ENCODE assay signal across 16 cellular contexts in genomic region chr11:42066113-42066512, GRCh38.
DNase-seq lines count a peak whose midpoint lies in the region; ATAC-seq and TF ChIP-seq lines count a peak whose summit lies in the region.
"Had no signal": no experiment of that assay in that cellular context is flagged by ENCODE, and none has a peak within 500 bp of the region (broad histone marks: within the 10 kb centered on the region; RNA-seq: fewer than 3 reads in every experiment).

No MANE protein-coding gene starts in this region.

- no peak overlapping the region for H3K27ac Mint-ChIP-seq in stimulated activated naive CD8-positive, alpha-beta T cell treated with anti-CD3 and anti-CD28 coated beads, Interleukin-15, amount 100 ng/mL, for 72 hours
- H3K27ac Mint-ChIP-seq: activated CD8-positive, alpha-beta memory T cell treated with anti-CD3 and anti-CD28 coated beads, Interleukin-2, amount 10 ng/mL, durations not matched to agents 7 days and 5 days had no signal

- H3K4me1 Mint-ChIP-seq in stimulated activated naive CD8-positive, alpha-beta T cell treated with anti-CD3 and anti-CD28 coated beads, Interleukin-15, amount 100 ng/mL, for 72 hours = no peaks in the 10 kb centered on the region
- H3K4me1 Mint-ChIP-seq: activated CD8-positive, alpha-beta memory T cell treated with anti-CD3 and anti-CD28 coated beads, Interleukin-2, amount 10 ng/mL, durations not matched to agents 7 days and 5 days had no signal

- no peak for TF ChIP-seq CTCF in foreskin keratinocyte (conservative IDR thresholded peaks at IDR 0.05)

- H3K27ac ChIP-seq in foreskin keratinocyte = no peak overlapping the region
- H3K27ac ChIP-seq: cardiac muscle cell, gastrocnemius medialis, pancreas, stomach had no signal

- ATAC-seq in Right ventricle myocardium superior (ENCODE audit: poor library complexity) (no peak), foreskin keratinocyte (peak; percentile 79), GM18870 (IDR thresholded peaks at IDR 0.05; ENCODE audit: unreplicated experiment) (no peak)
- ATAC-seq in stimulated activated naive CD8-positive, alpha-beta T cell treated with anti-CD3 and anti-CD28 coated beads, Interleukin-15, amount 100 ng/mL, for 72 hours = no peak
- ATAC-seq: activated CD8-positive, alpha-beta memory T cell treated with anti-CD3 and anti-CD28 coated beads, Interleukin-2, amount 10 ng/mL, durations not matched to agents 7 days and 5 days; gastrocnemius medialis; pancreas had no signal

- no peaks in the 10 kb centered on the region for H3K4me1 ChIP-seq in foreskin keratinocyte
- H3K4me1 ChIP-seq: gastrocnemius medialis, pancreas, stomach had no signal

- H3K27me3 ChIP-seq in foreskin keratinocyte = no peaks in the 10 kb centered on the region
- H3K27me3 ChIP-seq: cardiac muscle cell, gastrocnemius medialis, pancreas, stomach had no signal

- no peaks in the 10 kb centered on the region for H3K27me3 Mint-ChIP-seq in stimulated activated naive CD8-positive, alpha-beta T cell treated with anti-CD3 and anti-CD28 coated beads, Interleukin-15, amount 100 ng/mL, for 72 hours
- H3K27me3 Mint-ChIP-seq: activated CD8-positive, alpha-beta memory T cell treated with anti-CD3 and anti-CD28 coated beads, Interleukin-2, amount 10 ng/mL, durations not matched to agents 7 days and 5 days had no signal

- no peak overlapping the region for H3K4me3 Mint-ChIP-seq in stimulated activated naive CD8-positive, alpha-beta T cell treated with anti-CD3 and anti-CD28 coated beads, Interleukin-15, amount 100 ng/mL, for 72 hours
- H3K4me3 Mint-ChIP-seq: activated CD8-positive, alpha-beta memory T cell treated with anti-CD3 and anti-CD28 coated beads, Interleukin-2, amount 10 ng/mL, durations not matched to agents 7 days and 5 days had no signal

- H3K9me3 Mint-ChIP-seq in stimulated activated naive CD8-positive, alpha-beta T cell treated with anti-CD3 and anti-CD28 coated beads, Interleukin-15, amount 100 ng/mL, for 72 hours = peaks cover 13 to 16% of the 10 kb centered on the region in 2 donors

- intact Hi-C loops in Right ventricle myocardium superior (cut with DNase I) (no loop called here), cardiac septum (cut with DNase I) (no loop called here)

- peak; percentile 58 for DNase-seq in Right ventricle myocardium superior
- no peak for DNase-seq in cardiac septum (ENCODE audit: low spot score)
- peak; percentile 47 for DNase-seq in RPMI8226
- peak in 1 of 2 donors; percentile 20 for DNase-seq in foreskin keratinocyte
- DNase-seq in stimulated activated naive CD8-positive, alpha-beta T cell treated with anti-CD3 and anti-CD28 coated beads, Interleukin-15, amount 100 ng/mL, for 72 hours = no peak
- DNase-seq in GDM1 (lab: John Stamatoyannopoulos, UW) = no peak
- no peak for DNase-seq in C1 segment of cervical spinal cord (lab: John Stamatoyannopoulos, UW)
- DNase-seq: activated CD8-positive, alpha-beta memory T cell treated with anti-CD3 and anti-CD28 coated beads, Interleukin-2, amount 10 ng/mL, durations not matched to agents 7 days and 5 days; activated naive CD4-positive, alpha-beta T cell; DMS153; NCI-H187; stomach had no signal

Comparison
In these comparisons a context has a peak if more than half of its experiments do, and no peak if none do; other contexts are left out.
1. DNase-seq: peak in Right ventricle myocardium superior (single experiment) and RPMI8226 (single experiment); none in cardiac septum (single experiment), stimulated activated naive CD8-positive, alpha-beta T cell treated with anti-CD3 and anti-CD28 coated beads, Interleukin-15, amount 100 ng/mL, for 72 hours (0 of 2), GDM1 (single experiment) and C1 segment of cervical spinal cord (0 of 14).